ENCODE assay signal across 8 cellular contexts in the genomic region with DNA sequence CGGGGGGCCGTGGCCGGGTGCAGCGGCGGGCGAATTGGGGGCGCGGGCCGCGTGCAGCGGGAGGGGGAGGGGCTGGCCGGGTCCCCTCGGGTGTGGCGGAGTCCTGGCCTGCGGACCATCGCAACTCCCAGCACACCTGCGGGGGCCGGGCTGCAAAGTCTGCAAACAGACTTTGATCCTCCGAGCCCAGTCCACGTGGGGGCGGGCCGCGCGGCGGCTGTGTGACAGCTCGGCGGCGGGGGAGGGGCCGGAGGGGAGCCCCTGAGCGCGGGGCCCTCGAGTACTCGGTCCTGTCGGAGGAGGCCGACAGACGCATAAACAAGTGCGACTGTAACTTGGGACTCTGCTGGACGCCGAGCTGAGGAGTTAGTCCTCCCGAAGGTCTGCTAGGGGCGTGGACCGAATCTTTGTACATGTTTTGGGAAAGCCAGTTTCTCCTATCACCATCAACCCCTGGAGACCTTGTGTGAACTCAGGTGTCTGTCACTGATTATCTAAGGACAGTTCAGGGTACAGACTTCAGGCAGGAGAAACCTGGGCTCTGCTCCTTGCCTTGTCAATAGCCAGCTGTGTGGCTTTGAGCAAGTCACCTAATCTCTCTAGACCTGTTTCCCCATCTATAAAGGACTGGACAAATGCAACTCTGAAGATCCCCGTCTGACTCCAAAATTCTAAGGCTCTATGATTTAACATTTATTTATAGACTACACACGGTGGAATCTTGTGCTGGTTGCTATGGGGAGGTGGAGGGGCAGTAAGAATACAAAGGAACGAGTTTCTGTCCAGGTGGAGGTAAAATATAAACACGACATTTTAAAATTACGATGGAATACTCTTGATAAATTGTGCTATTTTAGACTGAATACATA. TPM values are rescaled to one million over a fixed set of nuclear protein-coding genes. Genes with fewer than 3 reads are reported as not detected.
DNase-seq lines count a peak whose midpoint lies in the region; ATAC-seq, FAIRE-seq and TF ChIP-seq lines count a peak whose summit lies in the region.

No MANE protein-coding gene starts in this region.

- H3K27ac ChIP-seq in K562 (ENCODE audit: extremely low read depth, low read depth, low read length) (peak overlapping the region; percentile 78), layer of hippocampus (ENCODE audit: low read depth, low read length) (peak overlapping the region; percentile 48), subcutaneous abdominal adipose tissue (ENCODE audit: low read depth, low read length) (peak overlapping the region; percentile 84)

- H3K27me3 ChIP-seq in K562 (ENCODE audit: control insufficient read depth in 2 of 2, insufficient read depth in 2 of 2, low read length in 2 of 2) (no peaks in the 10 kb centered on the region), layer of hippocampus (ENCODE audit: control insufficient read depth, insufficient read depth, low read length) (no peaks in the 10 kb centered on the region), subcutaneous abdominal adipose tissue (ENCODE audit: control insufficient read depth in 5 of 5, insufficient read depth in 4 of 5, low read length in 5 of 5) (no peaks in the 10 kb centered on the region)

- TF ChIP-seq POLR2A in K562 (conservative IDR thresholded peaks at IDR 0.05) = no peak; the same call in 1 of the 2 replicates

- H3K9ac ChIP-seq in K562 (ENCODE audit: insufficient read depth in 1 of 2, low read depth in 2 of 2, low read length in 2 of 2) (peak overlapping the region; percentile 72 to 75), subcutaneous abdominal adipose tissue (ENCODE audit: low read length in 5 of 5) (peak overlapping the region; percentile 57 to 71 (median 66))

- H3K4me3 ChIP-seq in K562 (peak overlapping the region; percentile 75), subcutaneous abdominal adipose tissue (ENCODE audit: low read depth in 1 of 5, low read length in 5 of 5) (peak overlapping the region; percentile 60 to 97 (median 67))

- no peaks in the 10 kb centered on the region for H3K9me3 ChIP-seq in K562 (replicated peaks; ENCODE audit: control insufficient read depth, insufficient read depth, low read depth, low read length)
- H3K9me3 ChIP-seq in subcutaneous abdominal adipose tissue (ENCODE audit: control insufficient read depth in 5 of 5, low read length in 5 of 5) = no peaks in the 10 kb centered on the region

- peak in 1 of 2 experiments; percentile 29; a peak in 1 of 4 replicates for TF ChIP-seq RAD21 in K562 (CRISPR knock-in tag; conservative IDR thresholded peaks at IDR 0.05 in 1 of 2, IDR thresholded peaks at IDR 0.05 in 1 of 2)

- TF ChIP-seq EP300 in K562 (IDR thresholded peaks at IDR 0.05; ENCODE audit: low read length) = peak; percentile 20; the same call in 1 of the 2 replicates

- ATAC-seq in GM19452 (IDR thresholded peaks at IDR 0.05; ENCODE audit: unreplicated experiment) (peak; percentile 36), HG03442 (IDR thresholded peaks at IDR 0.05; ENCODE audit: unreplicated experiment) (peak; percentile 34), K562 (peak; percentile 72)

- H3K4me1 ChIP-seq in K562 (replicated peaks in 1 of 2; ENCODE audit: control insufficient read depth in 2 of 2, insufficient read depth in 2 of 2, low read length in 2 of 2) (peaks cover 27 to 28% of the 10 kb centered on the region in 2 experiments; a peak in 4 of 5 replicates), subcutaneous abdominal adipose tissue (ENCODE audit: control insufficient read depth in 5 of 5, insufficient read depth in 5 of 5, low read length in 5 of 5) (peaks cover 2 to 67% (median 61%) of the 10 kb centered on the region in 5 donors)

- POLR2A ChIA-PET in K562 (lab: Yijun Ruan, JAX) = interaction anchor here (0.6 to 3.3 kb wide), 13 partner anchors 9 to 322 kb away, joined by 3 to 31 read pairs (median 4); no protein-coding TSS in a partner anchor

- intact Hi-C loops in K562 (cut with micrococcal nuclease) = loop anchor here (1.0 to 2.0 kb wide), 3 partner anchors 27 to 64 kb away; no protein-coding TSS in a partner anchor

- FAIRE-seq in K562 (lab: Jason Lieb, UNC) = peak; percentile 80

- H3K36me3 ChIP-seq in K562 (ENCODE audit: control insufficient read depth, insufficient read depth, low read length) (peaks cover 18% of the 10 kb centered on the region), subcutaneous abdominal adipose tissue (ENCODE audit: control insufficient read depth in 5 of 5, insufficient read depth in 5 of 5, low read length in 5 of 5) (peaks cover 6 to 14% (median 9%) of the 10 kb centered on the region in 5 donors)

- in situ Hi-C loops in K562 (cut with MboI) = no loop called here

- WGBS in K562 (ENCODE audit: insufficient coverage, low coverage, missing lambda C conversion rate) = 3% methylated on average over 28 of the region's 47 CpGs

- peaks cover 41% of the 10 kb centered on the region for H3K79me2 ChIP-seq in K562 (ENCODE audit: control insufficient read depth, insufficient read depth, low read length)

- peak overlapping the region; percentile 96 for H3K4me2 ChIP-seq in K562 (ENCODE audit: insufficient read depth, low read length)

- BruUV-seq in K562 (replicated peaks; lab: Mats Ljungman, UMichigan) = TSS peak; percentile 60

- no peaks in the 10 kb centered on the region for H3K9me1 ChIP-seq in K562 (ENCODE audit: control insufficient read depth, insufficient read depth, low read length)

- DNase-seq in ELF-1 (ENCODE audit: low read depth, low spot score) = peak; percentile 73
- DNase-seq in NOMO-1 treated with dmso at 0.1 percent for 144 hours (lab: John Stamatoyannopoulos, UW; ENCODE audit: unreplicated experiment) = peak; percentile 84
- peak in 2 of 4 experiments; percentile 87 to 94 for DNase-seq in K562 (ENCODE audit: extremely low read depth in 1 of 4, low spot score in 3 of 4)
- DNase-seq in T1000 (lab: John Stamatoyannopoulos, UW) = no peak

- peak in 1 of 3 experiments; percentile 2; a peak in 1 of 6 replicates for TF ChIP-seq CTCF in K562 (IDR thresholded peaks at IDR 0.05 in 2 of 3, conservative IDR thresholded peaks at IDR 0.05 in 1 of 3; ENCODE audit: insufficient read depth in 2 of 3, low read depth in 1 of 3, low read length in 3 of 3)

- H2AFZ ChIP-seq in K562 (ENCODE audit: low read depth, low read length) = peak overlapping the region; percentile 93

- peaks cover 5% of the 10 kb centered on the region for H4K20me1 ChIP-seq in K562 (replicated peaks; ENCODE audit: control insufficient read depth, insufficient read depth, low read length)

- CTCF ChIA-PET in K562 (lab: Yijun Ruan, JAX; ENCODE audit: low intra/inter-chr PET ratio) = interaction anchor here (1.6 to 3.8 kb wide), 2 partner anchors 69 to 75 kb away, joined by 4 to 36 read pairs; no protein-coding TSS in a partner anchor

TF ChIP-seq in K562, 482 proteins besides CTCF, POLR2A, EP300 and RAD21 (continues in another document):
- TF ChIP-seq TBP (optimal IDR thresholded peaks at IDR 0.05; ENCODE audit: low read depth, low read length) (peak; percentile 41), TEAD2 (tag; IDR thresholded peaks at IDR 0.05) (no peak), TCF3 (CRISPR knock-in tag; IDR thresholded peaks at IDR 0.05) (peak; percentile 59), BRCA1 (IDR thresholded peaks at IDR 0.05) (no peak), BRCA1 (CRISPR knock-in tag; IDR thresholded peaks at IDR 0.05) (no peak), CEBPG (CRISPR knock-in tag; IDR thresholded peaks at IDR 0.05) (no peak), CEBPG (tag; conservative IDR thresholded peaks at IDR 0.05 in 1 of 2, IDR thresholded peaks at IDR 0.05 in 1 of 2) (no peak), PHF8 (IDR thresholded peaks at IDR 0.05; ENCODE audit: borderline replicate concordance, low read length) (peak; percentile 47; the same call in 1 of the 2 replicates), PTRF (tag; IDR thresholded peaks at IDR 0.05) (no peak), DIDO1 (tag; IDR thresholded peaks at IDR 0.05; ENCODE audit: low read depth) (no peak), HDAC6 (IDR thresholded peaks at IDR 0.05; ENCODE audit: low read depth, low read length) (no peak), ZBTB7A (IDR thresholded peaks at IDR 0.05; ENCODE audit: borderline replicate concordance, control insufficient read depth, low read depth, low read length) (peak; percentile 84), ETS2 (tag; IDR thresholded peaks at IDR 0.05; ENCODE audit: borderline replicate concordance, poor library complexity, severe bottlenecking) (no peak), ZSCAN29 (IDR thresholded peaks at IDR 0.05) (no peak), NFE2 (IDR thresholded peaks at IDR 0.05; ENCODE audit: low read depth) (no peak)
- TF ChIP-seq, protein P1, sequence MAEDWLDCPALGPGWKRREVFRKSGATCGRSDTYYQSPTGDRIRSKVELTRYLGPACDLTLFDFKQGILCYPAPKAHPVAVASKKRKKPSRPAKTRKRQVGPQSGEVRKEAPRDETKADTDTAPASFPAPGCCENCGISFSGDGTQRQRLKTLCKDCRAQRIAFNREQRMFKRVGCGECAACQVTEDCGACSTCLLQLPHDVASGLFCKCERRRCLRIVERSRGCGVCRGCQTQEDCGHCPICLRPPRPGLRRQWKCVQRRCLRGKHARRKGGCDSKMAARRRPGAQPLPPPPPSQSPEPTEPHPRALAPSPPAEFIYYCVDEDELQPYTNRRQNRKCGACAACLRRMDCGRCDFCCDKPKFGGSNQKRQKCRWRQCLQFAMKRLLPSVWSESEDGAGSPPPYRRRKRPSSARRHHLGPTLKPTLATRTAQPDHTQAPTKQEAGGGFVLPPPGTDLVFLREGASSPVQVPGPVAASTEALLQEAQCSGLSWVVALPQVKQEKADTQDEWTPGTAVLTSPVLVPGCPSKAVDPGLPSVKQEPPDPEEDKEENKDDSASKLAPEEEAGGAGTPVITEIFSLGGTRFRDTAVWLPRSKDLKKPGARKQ (CRISPR knock-in tag; IDR thresholded peaks at IDR 0.05) = no peak

RNA-seq across cellular contexts. Expression of gene SLC30A1, which starts 0.7 kb away (rescaled TPM):
- 11.4 and 24.0 TPM in 2 replicates for total RNA-seq in K562 (2011; cell fraction: chromatin; rRNA removed; ENCODE audit: low replicate concordance)
- 14.2 and 15.8 TPM in 2 replicates for total RNA-seq in K562 (2011; cell fraction: nucleolus; rRNA removed)
- 19.2 and 26.8 TPM in 2 replicates for total RNA-seq in K562 (2011; cell fraction: nucleoplasm; rRNA removed)
- total RNA-seq in K562 (2014; rRNA removed) (5.0 and 5.4 TPM in 2 replicates), K562 (2014; rRNA removed; fragmentation: Illumina TruSeq; extraction: Trizol) (11.9 and 12.0 TPM in 2 replicates), K562 (2015; rRNA removed; fragmentation: Illumina TruSeq; extraction: Trizol) (13.8 and 14.4 TPM in 2 replicates), K562 (2021) (13.1 and 14.6 TPM in 2 replicates)
- polyA plus RNA-seq in K562 (2011; rRNA removed) (6.6 and 6.7 TPM in 2 replicates), K562 (2014; fragmentation: Illumina TruSeq; extraction: Trizol) (6.4 and 7.9 TPM in 2 replicates), K562 (2014; fragmentation: Nextera tagmentation; extraction: Ambion mirVana) (1 to 10 TPM; 4.1 to 4.2 TPM), K562 (2014; rRNA removed) (4.8 and 5.1 TPM in 2 replicates)
- polyA plus RNA-seq in K562 (2011; cell fraction: cytosol; rRNA removed) = 3.2 and 3.5 TPM in 2 replicates
- polyA plus RNA-seq in K562 (2011; cell fraction: nucleus; rRNA removed) = 4.1 and 5.4 TPM in 2 replicates
- polyA plus RNA-seq in K562 (2012) = 4.5 and 8.6 TPM in 2 replicates
- 15.2 and 23.0 TPM in 2 replicates for polyA minus RNA-seq in K562 (2011; rRNA and poly(A)+ RNA removed)
- 8.5 and 10.6 TPM in 2 replicates for polyA minus RNA-seq in K562 (2011; cell fraction: cytosol; rRNA and poly(A)+ RNA removed)
- polyA minus RNA-seq in K562 (2011; cell fraction: nucleus; rRNA and poly(A)+ RNA removed) = 9.6 and 22.0 TPM in 2 replicates
